In genomic region chr4:176270669-176271068, GRCh38 we compare ENCODE assay signal across 1 cellular context.
A peak's percentile ranks its signal among the peaks of the same experiment; 100 is the strongest.
TF ChIP-seq lines count a peak whose summit lies in the region.

No MANE protein-coding gene starts in this region.

TF ChIP-seq in HEK293, 187 proteins besides CTCF, POLR2A, EP300 and RAD21 (continued from another document and continues in another):
- TF ChIP-seq ZBTB17 (tag by site-specific recombination; IDR thresholded peaks at IDR 0.05) (peak; percentile 54; the same call in 1 of the 2 replicates), ZSCAN23 (tag by site-specific recombination; IDR thresholded peaks at IDR 0.05) (no peak), ZNF280C (tag by site-specific recombination; IDR thresholded peaks at IDR 0.05) (no peak), ZNF621 (tag by site-specific recombination; IDR thresholded peaks at IDR 0.05) (no peak), ZNF169 (tag by site-specific recombination; IDR thresholded peaks at IDR 0.05) (no peak), ZNF76 (tag by site-specific recombination; IDR thresholded peaks at IDR 0.05; ENCODE audit: borderline replicate concordance, low read depth) (no peak), MYNN (tag by site-specific recombination; IDR thresholded peaks at IDR 0.05; ENCODE audit: borderline replicate concordance) (no peak), ZIC2 (tag by site-specific recombination; IDR thresholded peaks at IDR 0.05) (no peak), ZNF629 (tag by site-specific recombination; IDR thresholded peaks at IDR 0.05) (peak; percentile 80), ZNF670 (tag by site-specific recombination; IDR thresholded peaks at IDR 0.05; ENCODE audit: low read depth) (no peak), ZNF549 (tag by site-specific recombination; IDR thresholded peaks at IDR 0.05) (no peak), ZSCAN5A (tag by site-specific recombination; IDR thresholded peaks at IDR 0.05) (no peak), ZNF274 (IDR thresholded peaks at IDR 0.05; ENCODE audit: low read length) (no peak), ZNF274 (tag by site-specific recombination; IDR thresholded peaks at IDR 0.05; ENCODE audit: borderline replicate concordance) (no peak), MZF1 (tag by site-specific recombination; IDR thresholded peaks at IDR 0.05; ENCODE audit: borderline replicate concordance) (peak; percentile 73; the same call in 1 of the 2 replicates), ZNF175 (tag by site-specific recombination; IDR thresholded peaks at IDR 0.05) (no peak), ZNF571 (tag by site-specific recombination; IDR thresholded peaks at IDR 0.05) (no peak), ZFP69B (tag by site-specific recombination; IDR thresholded peaks at IDR 0.05) (no peak), ZNF510 (tag by site-specific recombination; IDR thresholded peaks at IDR 0.05; ENCODE audit: insufficient replicate concordance) (no peak), ZNF518A (tag by site-specific recombination; conservative IDR thresholded peaks at IDR 0.05; ENCODE audit: low read depth) (0 out of 2 replicates have a peak, but pooled peaks have one; percentile 27), ZNF658 (tag by site-specific recombination; IDR thresholded peaks at IDR 0.05) (no peak), ZNF639 (tag by site-specific recombination; IDR thresholded peaks at IDR 0.05) (peak; percentile 53; the same call in 1 of the 2 replicates), ZNF837 (tag by site-specific recombination; IDR thresholded peaks at IDR 0.05) (no peak), TRIM28 (IDR thresholded peaks at IDR 0.05; ENCODE audit: borderline replicate concordance, low read length) (no peak), BCL11B (tag by site-specific recombination; IDR thresholded peaks at IDR 0.05; ENCODE audit: low read depth) (no peak), ZNF112 (tag by site-specific recombination; IDR thresholded peaks at IDR 0.05) (no peak), ZNF792 (tag by site-specific recombination; IDR thresholded peaks at IDR 0.05) (no peak), ZNF600 (tag by site-specific recombination; IDR thresholded peaks at IDR 0.05) (peak; percentile 82), ZSCAN30 (tag by site-specific recombination; IDR thresholded peaks at IDR 0.05) (no peak), MEIS1 (CRISPR knock-in tag; IDR thresholded peaks at IDR 0.05; ENCODE audit: borderline replicate concordance) (no peak), ZNF664 (tag by site-specific recombination; IDR thresholded peaks at IDR 0.05) (no peak), ZNF202 (tag by site-specific recombination; IDR thresholded peaks at IDR 0.05; ENCODE audit: borderline replicate concordance) (no peak), SCRT1 (tag by site-specific recombination; IDR thresholded peaks at IDR 0.05; ENCODE audit: borderline replicate concordance) (no peak), ZBTB48 (tag by site-specific recombination; IDR thresholded peaks at IDR 0.05) (0 out of 2 replicates have a peak, but pooled peaks have one; percentile 13), ZNF138 (tag by site-specific recombination; IDR thresholded peaks at IDR 0.05; ENCODE audit: borderline replicate concordance) (no peak), SALL2 (tag by site-specific recombination; IDR thresholded peaks at IDR 0.05; ENCODE audit: borderline replicate concordance) (no peak), HOXD13 (CRISPR knock-in tag; IDR thresholded peaks at IDR 0.05; ENCODE audit: borderline replicate concordance) (no peak), ZNF529 (tag by site-specific recombination; IDR thresholded peaks at IDR 0.05; ENCODE audit: insufficient replicate concordance) (no peak), ZNF391 (tag by site-specific recombination; IDR thresholded peaks at IDR 0.05; ENCODE audit: borderline replicate concordance, low read depth) (no peak), KLF10 (tag by site-specific recombination; IDR thresholded peaks at IDR 0.05) (no peak), OVOL3 (tag by site-specific recombination; IDR thresholded peaks at IDR 0.05) (no peak), ZNF221 (tag by site-specific recombination; IDR thresholded peaks at IDR 0.05; ENCODE audit: borderline replicate concordance) (no peak), ZNF610 (tag by site-specific recombination; IDR thresholded peaks at IDR 0.05; ENCODE audit: borderline replicate concordance) (no peak), KLF7 (tag by site-specific recombination; IDR thresholded peaks at IDR 0.05; ENCODE audit: borderline replicate concordance) (no peak), ZNF239 (tag by site-specific recombination; IDR thresholded peaks at IDR 0.05) (no peak), ZNF2 (tag by site-specific recombination; IDR thresholded peaks at IDR 0.05) (no peak), ZNF433 (tag by site-specific recombination; IDR thresholded peaks at IDR 0.05; ENCODE audit: low read depth) (no peak), TCF7L2 (IDR thresholded peaks at IDR 0.05; ENCODE audit: borderline replicate concordance, low read depth, low read length) (no peak), ZNF423 (tag by site-specific recombination; IDR thresholded peaks at IDR 0.05) (no peak), ZNF157 (tag by site-specific recombination; IDR thresholded peaks at IDR 0.05) (no peak), KLF8 (tag by site-specific recombination; IDR thresholded peaks at IDR 0.05) (no peak), ZNF404 (tag by site-specific recombination; IDR thresholded peaks at IDR 0.05) (no peak), ZNF558 (tag by site-specific recombination; IDR thresholded peaks at IDR 0.05) (no peak), ZNF624 (tag by site-specific recombination; IDR thresholded peaks at IDR 0.05) (no peak)
- TF ChIP-seq, protein P1, sequence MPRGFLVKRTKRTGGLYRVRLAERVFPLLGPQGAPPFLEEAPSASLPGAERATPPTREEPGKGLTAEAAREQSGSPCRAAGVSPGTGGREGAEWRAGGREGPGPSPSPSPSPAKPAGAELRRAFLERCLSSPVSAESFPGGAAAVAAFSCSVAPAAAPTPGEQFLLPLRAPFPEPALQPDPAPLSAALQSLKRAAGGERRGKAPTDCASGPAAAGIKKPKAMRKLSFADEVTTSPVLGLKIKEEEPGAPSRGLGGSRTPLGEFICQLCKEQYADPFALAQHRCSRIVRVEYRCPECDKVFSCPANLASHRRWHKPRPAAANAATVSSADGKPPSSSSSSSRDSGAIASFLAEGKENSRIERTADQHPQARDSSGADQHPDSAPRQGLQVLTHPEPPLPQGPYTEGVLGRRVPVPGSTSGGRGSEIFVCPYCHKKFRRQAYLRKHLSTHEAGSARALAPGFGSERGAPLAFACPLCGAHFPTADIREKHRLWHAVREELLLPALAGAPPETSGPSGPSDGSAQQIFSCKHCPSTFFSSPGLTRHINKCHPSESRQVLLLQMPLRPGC (tag by site-specific recombination; IDR thresholded peaks at IDR 0.05) = peak; percentile 44; the same call in 1 of the 2 replicates
- TF ChIP-seq, protein P2, sequence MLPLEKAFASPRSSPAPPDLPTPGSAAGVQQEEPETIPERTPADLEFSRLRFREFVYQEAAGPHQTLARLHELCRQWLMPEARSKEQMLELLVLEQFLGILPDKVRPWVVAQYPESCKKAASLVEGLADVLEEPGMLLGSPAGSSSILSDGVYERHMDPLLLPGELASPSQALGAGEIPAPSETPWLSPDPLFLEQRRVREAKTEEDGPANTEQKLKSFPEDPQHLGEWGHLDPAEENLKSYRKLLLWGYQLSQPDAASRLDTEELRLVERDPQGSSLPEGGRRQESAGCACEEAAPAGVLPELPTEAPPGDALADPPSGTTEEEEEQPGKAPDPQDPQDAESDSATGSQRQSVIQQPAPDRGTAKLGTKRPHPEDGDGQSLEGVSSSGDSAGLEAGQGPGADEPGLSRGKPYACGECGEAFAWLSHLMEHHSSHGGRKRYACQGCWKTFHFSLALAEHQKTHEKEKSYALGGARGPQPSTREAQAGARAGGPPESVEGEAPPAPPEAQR (tag by site-specific recombination; IDR thresholded peaks at IDR 0.05) = no peak
- TF ChIP-seq, protein P3, sequence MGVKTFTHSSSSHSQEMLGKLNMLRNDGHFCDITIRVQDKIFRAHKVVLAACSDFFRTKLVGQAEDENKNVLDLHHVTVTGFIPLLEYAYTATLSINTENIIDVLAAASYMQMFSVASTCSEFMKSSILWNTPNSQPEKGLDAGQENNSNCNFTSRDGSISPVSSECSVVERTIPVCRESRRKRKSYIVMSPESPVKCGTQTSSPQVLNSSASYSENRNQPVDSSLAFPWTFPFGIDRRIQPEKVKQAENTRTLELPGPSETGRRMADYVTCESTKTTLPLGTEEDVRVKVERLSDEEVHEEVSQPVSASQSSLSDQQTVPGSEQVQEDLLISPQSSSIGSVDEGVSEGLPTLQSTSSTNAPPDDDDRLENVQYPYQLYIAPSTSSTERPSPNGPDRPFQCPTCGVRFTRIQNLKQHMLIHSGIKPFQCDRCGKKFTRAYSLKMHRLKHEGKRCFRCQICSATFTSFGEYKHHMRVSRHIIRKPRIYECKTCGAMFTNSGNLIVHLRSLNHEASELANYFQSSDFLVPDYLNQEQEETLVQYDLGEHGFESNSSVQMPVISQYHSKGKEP (tag by site-specific recombination; IDR thresholded peaks at IDR 0.05) = no peak
- TF ChIP-seq, protein P4, sequence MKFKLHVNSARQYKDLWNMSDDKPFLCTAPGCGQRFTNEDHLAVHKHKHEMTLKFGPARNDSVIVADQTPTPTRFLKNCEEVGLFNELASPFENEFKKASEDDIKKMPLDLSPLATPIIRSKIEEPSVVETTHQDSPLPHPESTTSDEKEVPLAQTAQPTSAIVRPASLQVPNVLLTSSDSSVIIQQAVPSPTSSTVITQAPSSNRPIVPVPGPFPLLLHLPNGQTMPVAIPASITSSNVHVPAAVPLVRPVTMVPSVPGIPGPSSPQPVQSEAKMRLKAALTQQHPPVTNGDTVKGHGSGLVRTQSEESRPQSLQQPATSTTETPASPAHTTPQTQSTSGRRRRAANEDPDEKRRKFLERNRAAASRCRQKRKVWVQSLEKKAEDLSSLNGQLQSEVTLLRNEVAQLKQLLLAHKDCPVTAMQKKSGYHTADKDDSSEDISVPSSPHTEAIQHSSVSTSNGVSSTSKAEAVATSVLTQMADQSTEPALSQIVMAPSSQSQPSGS (tag by site-specific recombination; IDR thresholded peaks at IDR 0.05; ENCODE audit: low read depth) = no peak
